10 cellular contexts compared by ENCODE assay signal in genomic region chr16:68074850-68075249, GRCh38. TPM values are rescaled to one million over a fixed set of nuclear protein-coding genes. Genes with fewer than 3 reads are reported as not detected.
A peak's percentile ranks its signal among the peaks of the same experiment; 100 is the strongest.
DNase-seq lines count a peak whose midpoint lies in the region; ATAC-seq and TF ChIP-seq lines count a peak whose summit lies in the region.
"Had no signal": no experiment of that assay in that cellular context is flagged by ENCODE, and none has a peak within 500 bp of the region (broad histone marks: within the 10 kb centered on the region; RNA-seq: fewer than 3 reads in every experiment).

No MANE protein-coding gene starts in this region.

- no peak overlapping the region for H3K4me2 ChIP-seq in MM.1S (ENCODE audit: low read depth, low read length)

- peaks cover 1% of the 10 kb centered on the region; the same call in 1 of the 2 replicates for H3K27me3 Mint-ChIP-seq in HFFc6 (ENCODE audit: insufficient read depth)

- no peaks in the 10 kb centered on the region for H3K9me3 ChIP-seq in MM.1S (replicated peaks; ENCODE audit: insufficient read depth, low read length)

- H3K4me1 ChIP-seq in MM.1S (ENCODE audit: low read length) (0 out of 2 replicates have a peak, but pooled peaks cover 3% of the 10 kb centered on the region), foreskin keratinocyte (peaks cover 7% of the 10 kb centered on the region)

- H3K9ac ChIP-seq in MM.1S (ENCODE audit: low read length): no peak overlapping the region

- H3K9me2 ChIP-seq in MM.1S (replicated peaks; ENCODE audit: insufficient read depth, low read length): no peaks in the 10 kb centered on the region

- H3K4me3 Mint-ChIP-seq in HFFc6: no peak overlapping the region

- no peaks in the 10 kb centered on the region for H4K20me1 ChIP-seq in MM.1S (ENCODE audit: insufficient read depth, low read length)

- no peak overlapping the region for H2AFZ ChIP-seq in MM.1S (ENCODE audit: low read length)

- H3K4me3 ChIP-seq in MM.1S (ENCODE audit: low read length): no peak overlapping the region
- H3K4me3 ChIP-seq: cardiac muscle cell had no signal

- in situ Hi-C loops in GM13977 (cut with MboI; ENCODE audit: low pct_unique_long_range_greater_than_20kb, low sequenced_read_pairs, unreplicated experiment): loop anchor here (25.0 kb wide), 1 partner anchor 388 kb away; no protein-coding TSS in a partner anchor

- no peaks in the 10 kb centered on the region for H3K36me3 ChIP-seq in MM.1S (replicated peaks; ENCODE audit: insufficient read depth, low read length)

- H3K27ac Mint-ChIP-seq in activated naive CD4-positive, alpha-beta T cell treated with anti-CD3 and anti-CD28 coated beads, Interleukin-2, amount 50 U/mL, for 72 hours: peak overlapping the region; percentile 26 to 64
- H3K27ac Mint-ChIP-seq in HFFc6: no peak overlapping the region

- TF ChIP-seq CTCF in GM13977 (IDR thresholded peaks at IDR 0.05; ENCODE audit: extremely low read depth, insufficient read depth, missing control alignments) (no peak), MM.1S (IDR thresholded peaks at IDR 0.05; ENCODE audit: low read length) (no peak), foreskin keratinocyte (conservative IDR thresholded peaks at IDR 0.05) (no peak), HFFc6 (IDR thresholded peaks at IDR 0.05) (no peak)

- no peaks in the 10 kb centered on the region for H3K79me2 ChIP-seq in MM.1S (ENCODE audit: low read length)

- peak; percentile 75 for ATAC-seq in GM21717 (IDR thresholded peaks at IDR 0.05; ENCODE audit: unreplicated experiment)
- ATAC-seq in activated naive CD4-positive, alpha-beta T cell treated with anti-CD3 and anti-CD28 coated beads, Interleukin-2, amount 50 U/mL, for 72 hours: peak; percentile 20 to 71
- no peak for ATAC-seq in foreskin keratinocyte
- ATAC-seq: HCT116 had no signal

- DNase-seq in GM13977 (ENCODE audit: low spot score) (peak; percentile 73), MM.1S (peak; percentile 19), NCI-H1417 treated with DMSO at 0.1 percent for 48 hours (lab: John Stamatoyannopoulos, UW) (no peak), foreskin keratinocyte (no peak), HFFc6 (no peak), DMS153 (lab: John Stamatoyannopoulos, UW) (no peak)
- peak in 1 of 2 donors; percentile 80 for DNase-seq in activated naive CD4-positive, alpha-beta T cell treated with anti-CD3 and anti-CD28 coated beads, Interleukin-2, amount 50 U/mL, for 72 hours (ENCODE audit: low spot score in 2 of 2)

- no peaks in the 10 kb centered on the region for H3F3A ChIP-seq in MM.1S (ENCODE audit: insufficient read depth, low read length)

- H3K4me1 Mint-ChIP-seq in HFFc6 (ENCODE audit: low read depth): peaks cover 20% of the 10 kb centered on the region

- H3K9me3 Mint-ChIP-seq in activated naive CD4-positive, alpha-beta T cell treated with anti-CD3 and anti-CD28 coated beads, Interleukin-2, amount 50 U/mL, for 72 hours: no peaks in the 10 kb centered on the region
- no peaks in the 10 kb centered on the region for H3K9me3 Mint-ChIP-seq in HFFc6

- no peak overlapping the region for H3K27ac ChIP-seq in MM.1S (ENCODE audit: low read length)
- H3K27ac ChIP-seq in foreskin keratinocyte: no peak overlapping the region
- H3K27ac ChIP-seq: cardiac muscle cell had no signal

- H3K36me3 Mint-ChIP-seq in activated naive CD4-positive, alpha-beta T cell treated with anti-CD3 and anti-CD28 coated beads, Interleukin-2, amount 50 U/mL, for 72 hours: peaks cover 48 to 58% of the 10 kb centered on the region in 2 donors
- peaks cover 18% of the 10 kb centered on the region for H3K36me3 Mint-ChIP-seq in HFFc6 (ENCODE audit: low read depth)

- H3K27me3 ChIP-seq in MM.1S (replicated peaks; ENCODE audit: insufficient read depth, low read length) (no peaks in the 10 kb centered on the region), foreskin keratinocyte (no peaks in the 10 kb centered on the region)
- H3K27me3 ChIP-seq: cardiac muscle cell had no signal

RNA-seq across cellular contexts. Expression of gene NFATC3, which starts 10.3 kb away (rescaled TPM):
- total RNA-seq in activated naive CD4-positive, alpha-beta T cell treated with anti-CD3 and anti-CD28 coated beads, Interleukin-2, amount 50 U/mL, for 72 hours: 10 to 100 TPM; 64.2 to 90.1 TPM
- 17.3 and 17.6 TPM in 2 replicates for total RNA-seq in foreskin keratinocyte
- polyA plus RNA-seq in foreskin keratinocyte: 5.6 and 6.7 TPM in 2 replicates
- 10 to 100 TPM; 17.2 to 20.7 (median 19.9) TPM for total RNA-seq in HFFc6 (2021; fragmentation: NEBNext Ultra II Directional; extraction: Animal tissue kit (Norgen Biotek cat#: 25700))

RNA-seq across cellular contexts. Expression of gene DUS2, which starts 51.8 kb away (rescaled TPM):
- total RNA-seq in activated naive CD4-positive, alpha-beta T cell treated with anti-CD3 and anti-CD28 coated beads, Interleukin-2, amount 50 U/mL, for 72 hours: 10 to 100 TPM; 21.2 to 35.5 TPM
- 26.6 and 27.9 TPM in 2 replicates for total RNA-seq in foreskin keratinocyte
- polyA plus RNA-seq in foreskin keratinocyte: 23.0 and 23.6 TPM in 2 replicates
- 10 to 100 TPM; 13.3 to 17.4 (median 15.9) TPM for total RNA-seq in HFFc6 (2021; fragmentation: NEBNext Ultra II Directional; extraction: Animal tissue kit (Norgen Biotek cat#: 25700))

RNA-seq across cellular contexts. Expression of gene DDX28, which starts 51.8 kb away (rescaled TPM):
- total RNA-seq in activated naive CD4-positive, alpha-beta T cell treated with anti-CD3 and anti-CD28 coated beads, Interleukin-2, amount 50 U/mL, for 72 hours: 10 to 100 TPM in 1 of 2 donors, 1 to 10 TPM in 1; 7.7 to 15.6 TPM
- 16.9 and 17.0 TPM in 2 replicates for total RNA-seq in foreskin keratinocyte
- polyA plus RNA-seq in foreskin keratinocyte: 16.1 and 16.5 TPM in 2 replicates
- 1 to 10 TPM; 7.2 to 8.5 (median 8.2) TPM for total RNA-seq in HFFc6 (2021; fragmentation: NEBNext Ultra II Directional; extraction: Animal tissue kit (Norgen Biotek cat#: 25700))

RNA-seq across cellular contexts. Expression of gene DPEP2NB, which starts 59.1 kb away (rescaled TPM):
- total RNA-seq in activated naive CD4-positive, alpha-beta T cell treated with anti-CD3 and anti-CD28 coated beads, Interleukin-2, amount 50 U/mL, for 72 hours: not detected
- not detected in 2 replicates for total RNA-seq in foreskin keratinocyte
- not detected in 2 replicates for polyA plus RNA-seq in foreskin keratinocyte
- not detected for total RNA-seq in HFFc6 (2021; fragmentation: NEBNext Ultra II Directional; extraction: Animal tissue kit (Norgen Biotek cat#: 25700))
- total RNA-seq: cardiac muscle cell had no signal
- polyA plus RNA-seq: cardiac muscle cell had no signal

Comparison
In these comparisons a context has a peak if more than half of its experiments do, and no peak if none do; other contexts are left out.
1. DNase-seq: peak in GM13977 (single experiment) and MM.1S (single experiment); none in NCI-H1417 treated with DMSO at 0.1 percent for 48 hours (single experiment), foreskin keratinocyte (0 of 2), HFFc6 (single experiment) and DMS153 (single experiment).